Comparison of ENCODE assay signal across 17 cellular contexts in genomic region chr11:74750598-74750997, GRCh38. TPM values are rescaled to one million over a fixed set of nuclear protein-coding genes. Genes with fewer than 3 reads are reported as not detected.
A peak's percentile ranks its signal among the peaks of the same experiment; 100 is the strongest.
DNase-seq lines count a peak whose midpoint lies in the region; ATAC-seq, FAIRE-seq and TF ChIP-seq lines count a peak whose summit lies in the region.
"Not testable (repeated sequence)": the region's sequence is repeated elsewhere in the genome, so short reads cannot be mapped to it uniquely, and the experiment has no call there.
"Had no signal": no experiment of that assay in that cellular context is flagged by ENCODE, and none has a peak within 500 bp of the region (broad histone marks: within the 10 kb centered on the region; RNA-seq: fewer than 3 reads in every experiment).

No MANE protein-coding gene starts in this region.

- peaks cover 51 to 74% (median 62%) of the 10 kb centered on the region in 3 donors for H3K4me1 Mint-ChIP-seq in CD8-positive, alpha-beta memory T cell
- H3K4me1 Mint-ChIP-seq in T-helper 1 cell treated with Interleukin-12 subunit alpha and Interleukin-12 subunit beta and Interleukin-4 antibody, amounts not matched to agents 30 μg/mL and 1 μg/mL, for 36 hours (ENCODE audit: low read depth) = peaks cover 23% of the 10 kb centered on the region
- peaks cover 56% of the 10 kb centered on the region for H3K4me1 Mint-ChIP-seq in activated naive CD8-positive, alpha-beta T cell (ENCODE audit: low read depth)
- H3K4me1 Mint-ChIP-seq in endodermal cell = peaks cover 50% of the 10 kb centered on the region

- H3K79me2 ChIP-seq in Karpas-422 (ENCODE audit: low read length) = peaks cover 64% of the 10 kb centered on the region
- H3K79me2 ChIP-seq in HepG2 (ENCODE audit: insufficient read depth, low read length) = peaks cover 57% of the 10 kb centered on the region

- not testable (repeated sequence) for H3K9ac ChIP-seq in Karpas-422 (ENCODE audit: low read length); endodermal cell (ENCODE audit: extremely low read depth, low read length, poor library complexity, severe bottlenecking); HepG2 (ENCODE audit: insufficient read depth, low read depth, low read length)

- H4K20me1 ChIP-seq in Karpas-422 (ENCODE audit: insufficient read depth, low read depth, low read length) = not testable (repeated sequence)
- peaks cover 23% of the 10 kb centered on the region for H4K20me1 ChIP-seq in HepG2 (ENCODE audit: insufficient read depth, low read length)

- not testable (repeated sequence) for H3K9me3 ChIP-seq in CD8-positive, alpha-beta memory T cell (ENCODE audit: low read length); Karpas-422 (ENCODE audit: low read length); endodermal cell (ENCODE audit: control insufficient read depth, low read length); HepG2 (ENCODE audit: low read length); neuron (ENCODE audit: low read length)

- TF ChIP-seq CTCF in endodermal cell (conservative IDR thresholded peaks at IDR 0.05); HepG2 (CRISPR knock-in tag; IDR thresholded peaks at IDR 0.05): not testable (repeated sequence)

- not testable (repeated sequence) for TF ChIP-seq POLR2A in HepG2 (IDR thresholded peaks at IDR 0.05; ENCODE audit: insufficient read depth in 1 of 2, low read depth in 2 of 2, low read length in 2 of 2)

- peak overlapping the region in 2 of 8 donors; percentile 10 to 57 for H3K27ac Mint-ChIP-seq in CD8-positive, alpha-beta memory T cell
- H3K27ac Mint-ChIP-seq in T-helper 1 cell treated with Interleukin-12 subunit alpha and Interleukin-12 subunit beta and Interleukin-4 antibody, amounts not matched to agents 30 μg/mL and 1 μg/mL, for 36 hours; activated naive CD8-positive, alpha-beta T cell; endodermal cell: not testable (repeated sequence)

- not testable (repeated sequence) for H3K27me3 ChIP-seq in CD8-positive, alpha-beta memory T cell (ENCODE audit: insufficient read depth, low read length, poor library complexity, severe bottlenecking); Karpas-422 (ENCODE audit: low read length); endodermal cell (ENCODE audit: control insufficient read depth, insufficient read depth, low read length, poor library complexity, severe bottlenecking); HepG2 (ENCODE audit: control insufficient read depth in 1 of 2, insufficient read depth in 2 of 2, low read length in 2 of 2); neuron (ENCODE audit: insufficient read depth, low read length)

- not testable (repeated sequence) for FAIRE-seq in HepG2 (lab: Jason Lieb, UNC)

- intact Hi-C loops in HepG2 (cut with micrococcal nuclease; ENCODE audit: unreplicated experiment) = not testable (repeated sequence)

- TF ChIP-seq RAD21 in HepG2 (CRISPR knock-in tag; IDR thresholded peaks at IDR 0.05) = not testable (repeated sequence)

- not testable (repeated sequence) for TF ChIP-seq EP300 in HepG2 (IDR thresholded peaks at IDR 0.05; ENCODE audit: low read depth in 2 of 2, low read length in 2 of 2); HepG2 (CRISPR knock-in tag; IDR thresholded peaks at IDR 0.05; ENCODE audit: borderline replicate concordance)

- CTCF ChIA-PET in CD8-positive, alpha-beta memory T cell (lab: Charles Lee); HepG2 (lab: Yijun Ruan, JAX; ENCODE audit: low intra/inter-chr PET ratio, low total read pairs): not testable (repeated sequence)

- not testable (repeated sequence) for H3K4me3 ChIP-seq in CD8-positive, alpha-beta memory T cell (ENCODE audit: low read length)
- H3K4me3 ChIP-seq in Karpas-422 (ENCODE audit: low read length) (peak overlapping the region; percentile 80; the same call in 1 of the 2 replicates), endodermal cell (ENCODE audit: low read length) (peak overlapping the region; percentile 94), HepG2 (replicated peaks in 1 of 3; ENCODE audit: insufficient read depth in 1 of 3, low read depth in 2 of 3, low read length in 3 of 3) (0 out of 6 replicates have a peak overlapping the region, but pooled peaks of 1 of the 3 experiments have one; percentile 78), neuron (ENCODE audit: low read length) (peak overlapping the region; percentile 86)

- not testable (repeated sequence) for H3K36me3 Mint-ChIP-seq in CD8-positive, alpha-beta memory T cell; T-helper 1 cell treated with Interleukin-12 subunit alpha and Interleukin-12 subunit beta and Interleukin-4 antibody, amounts not matched to agents 30 μg/mL and 1 μg/mL, for 36 hours (ENCODE audit: low read depth); activated naive CD8-positive, alpha-beta T cell; endodermal cell (ENCODE audit: low read depth)

- H3K4me2 ChIP-seq in Karpas-422 (ENCODE audit: low read depth, low read length, poor library complexity, severe bottlenecking) (peak overlapping the region; percentile 89), HepG2 (ENCODE audit: low read depth, low read length) (peak overlapping the region; percentile 93)

- not testable (repeated sequence) for H3K9me3 Mint-ChIP-seq in CD8-positive, alpha-beta memory T cell; T-helper 1 cell treated with Interleukin-12 subunit alpha and Interleukin-12 subunit beta and Interleukin-4 antibody, amounts not matched to agents 30 μg/mL and 1 μg/mL, for 36 hours; activated naive CD8-positive, alpha-beta T cell (ENCODE audit: low read depth); endodermal cell

- peaks cover 27% of the 10 kb centered on the region for H3K4me1 ChIP-seq in CD8-positive, alpha-beta memory T cell (ENCODE audit: insufficient read depth, low read length)
- H3K4me1 ChIP-seq in Karpas-422 (ENCODE audit: low read length) (peaks cover 31% of the 10 kb centered on the region), endodermal cell (ENCODE audit: control insufficient read depth, insufficient read depth, low read length) (peaks cover 14% of the 10 kb centered on the region), HepG2 (ENCODE audit: insufficient read depth, low read length) (peaks cover 67% of the 10 kb centered on the region), neuron (ENCODE audit: insufficient read depth, low read length) (peaks cover 15% of the 10 kb centered on the region)

- in situ Hi-C loops in HepG2 (cut with HindIII; ENCODE audit: extremely low pct_ligation_motif_present, low pct_unique_long_range_greater_than_20kb) = not testable (repeated sequence)

- H3K36me3 ChIP-seq in CD8-positive, alpha-beta memory T cell (ENCODE audit: insufficient read depth, low read length); endodermal cell (ENCODE audit: control insufficient read depth, insufficient read depth, low read length); HepG2 (replicated peaks in 1 of 2; ENCODE audit: control insufficient read depth in 1 of 2, insufficient read depth in 2 of 2, low read length in 2 of 2); neuron (ENCODE audit: insufficient read depth, low read length): not testable (repeated sequence)
- H3K36me3 ChIP-seq in Karpas-422 (ENCODE audit: insufficient read depth, low read length) = peaks cover 21% of the 10 kb centered on the region

- POLR2A ChIA-PET in CD8-positive, alpha-beta memory T cell (lab: Charles Lee) = not testable (repeated sequence)
- POLR2A ChIA-PET in HepG2 (lab: Yijun Ruan, JAX) = interaction anchor here (0.8 kb wide), 1 partner anchor 17 kb away, joined by 3 read pairs; no protein-coding TSS in a partner anchor

- 90 to 95% methylated on average over 5 to 14 of the region's 14 CpGs for WGBS in endodermal cell (ENCODE audit: insufficient coverage in 1 of 2, insufficient read length in 1 of 2), 2 experiments
- WGBS in HepG2 (ENCODE audit: low lambda C conversion rate) = 97% methylated on average over 14 of the region's 14 CpGs

- not testable (repeated sequence) for H3K27ac ChIP-seq in CD8-positive, alpha-beta memory T cell (ENCODE audit: low read depth, low read length); Karpas-422 (ENCODE audit: low read length); endodermal cell (ENCODE audit: low read depth, low read length); HepG2 (ENCODE audit: extremely low read length, insufficient read depth, low read length)

- peak overlapping the region; percentile 46 to 99 (median 95) for H3K4me3 Mint-ChIP-seq in CD8-positive, alpha-beta memory T cell
- H3K4me3 Mint-ChIP-seq in T-helper 1 cell treated with Interleukin-12 subunit alpha and Interleukin-12 subunit beta and Interleukin-4 antibody, amounts not matched to agents 30 μg/mL and 1 μg/mL, for 36 hours = peak overlapping the region; percentile 85
- H3K4me3 Mint-ChIP-seq in activated naive CD8-positive, alpha-beta T cell = peak overlapping the region; percentile 95
- H3K4me3 Mint-ChIP-seq in endodermal cell = peak overlapping the region; percentile 79

- BruUV-seq in HepG2 (replicated peaks; lab: Mats Ljungman, UMichigan) = not testable (repeated sequence)

- not testable (repeated sequence) for DNase-seq in CD8-positive, alpha-beta memory T cell; Karpas-422; endodermal cell; HepG2 (ENCODE audit: low spot score)

- ATAC-seq in HepG2 = not testable (repeated sequence)

- H3K9me2 ChIP-seq in Karpas-422 (replicated peaks; ENCODE audit: insufficient read depth, low read length) = not testable (repeated sequence)

- not testable (repeated sequence) for H3K27me3 Mint-ChIP-seq in CD8-positive, alpha-beta memory T cell; T-helper 1 cell treated with Interleukin-12 subunit alpha and Interleukin-12 subunit beta and Interleukin-4 antibody, amounts not matched to agents 30 μg/mL and 1 μg/mL, for 36 hours (ENCODE audit: low read depth); activated naive CD8-positive, alpha-beta T cell; endodermal cell (ENCODE audit: insufficient read depth)

- H2AFZ ChIP-seq in Karpas-422 (ENCODE audit: low read length); HepG2 (ENCODE audit: low read length); neuron (ENCODE audit: low read depth, low read length): not testable (repeated sequence)

RNA-seq across cellular contexts. Expression of gene RNF169, which starts 1.9 kb away (rescaled TPM):
- total RNA-seq in CD8-positive, alpha-beta memory T cell = 10 to 100 TPM; 13.4 to 13.6 TPM
- polyA plus RNA-seq in CD8-positive, alpha-beta memory T cell = 2.3 TPM
- 18.8 and 47.0 TPM in 2 replicates for total RNA-seq in Karpas-422 (2014; rRNA removed; shearing (Covaris generic); ENCODE audit: low replicate concordance)
- 10 to 100 TPM; 18.3 to 23.6 TPM for total RNA-seq in endodermal cell
- polyA plus RNA-seq in endodermal cell (2013, experiment 1 of 2) = 12.1 TPM
- polyA plus RNA-seq in endodermal cell (2013, experiment 2 of 2) = 13.4 TPM
- 14.2 and 17.0 TPM in 2 replicates for total RNA-seq in HepG2 (2016; rRNA removed; fragmentation: Illumina TruSeq; extraction: Trizol)
- total RNA-seq in HepG2 (2016; cell fraction: cytosol; rRNA removed; fragmentation: Illumina TruSeq; extraction: Trizol; ENCODE audit: low read depth) = 1.6 and 1.9 TPM in 2 replicates
- 14.0 and 15.8 TPM in 2 replicates for total RNA-seq in HepG2 (2016; cell fraction: insoluble cytoplasmic fraction; rRNA removed; fragmentation: Illumina TruSeq; extraction: Trizol)
- 6.1 and 6.8 TPM in 2 replicates for total RNA-seq in HepG2 (2016; cell fraction: membrane; rRNA removed; fragmentation: Illumina TruSeq; extraction: Trizol)
- 19.7 and 21.7 TPM in 2 replicates for total RNA-seq in HepG2 (2016; cell fraction: nucleus; rRNA removed; fragmentation: Illumina TruSeq; extraction: Trizol)
- polyA plus RNA-seq in HepG2 (2011; rRNA removed) = 4.8 and 5.3 TPM in 2 replicates
- polyA plus RNA-seq in HepG2 (2011; cell fraction: cytosol; rRNA removed) = 2.3 and 3.3 TPM in 2 replicates
- 6.3 and 7.5 TPM in 2 replicates for polyA plus RNA-seq in HepG2 (2011; cell fraction: nucleus; rRNA removed)
- 5.4 and 6.4 TPM in 2 replicates for polyA plus RNA-seq in HepG2 (2012)
- 0.20 and 0.22 TPM in 2 replicates for polyA plus RNA-seq in HepG2 (2016; cell fraction: cytosol; fragmentation: Illumina TruSeq; extraction: Trizol; ENCODE audit: low read depth)
- 6.0 and 6.8 TPM in 2 replicates for polyA plus RNA-seq in HepG2 (2016; cell fraction: insoluble cytoplasmic fraction; fragmentation: Illumina TruSeq; extraction: Trizol; ENCODE audit: low read depth)
- 0.93 and 1.1 TPM in 2 replicates for polyA plus RNA-seq in HepG2 (2016; cell fraction: membrane; fragmentation: Illumina TruSeq; extraction: Trizol; ENCODE audit: low read depth)
- 13.1 and 13.4 TPM in 2 replicates for polyA plus RNA-seq in HepG2 (2016; cell fraction: nucleus; fragmentation: Illumina TruSeq; extraction: Trizol; ENCODE audit: insufficient read depth, low read depth)
- polyA minus RNA-seq in HepG2 (2011; rRNA and poly(A)+ RNA removed; ENCODE audit: low replicate concordance) = 15.7 and 33.2 TPM in 2 replicates
- polyA minus RNA-seq in HepG2 (2011; cell fraction: cytosol; rRNA and poly(A)+ RNA removed) = 12.7 and 13.5 TPM in 2 replicates
- polyA minus RNA-seq in HepG2 (2011; cell fraction: nucleus; rRNA and poly(A)+ RNA removed) = 43.4 and 50.1 TPM in 2 replicates

RNA-seq across cellular contexts. Expression of gene CHRDL2, which starts 19.4 kb away (rescaled TPM):
- not detected for total RNA-seq in CD8-positive, alpha-beta memory T cell
- not detected for polyA plus RNA-seq in CD8-positive, alpha-beta memory T cell
- total RNA-seq in Karpas-422 (2014; rRNA removed; shearing (Covaris generic); ENCODE audit: low replicate concordance) = not detected in 2 replicates
- total RNA-seq in endodermal cell = 1 to 10 TPM in 1 of 2 donors, under 1 TPM in 1; 0.44 to 1.2 TPM
- polyA plus RNA-seq in endodermal cell (2013, experiment 1 of 2) = 0.53 TPM
- polyA plus RNA-seq in endodermal cell (2013, experiment 2 of 2) = 0.33 TPM
- not detected in 2 replicates for total RNA-seq in HepG2 (2016; rRNA removed; fragmentation: Illumina TruSeq; extraction: Trizol)
- not detected in 2 replicates for total RNA-seq in HepG2 (2016; cell fraction: cytosol; rRNA removed; fragmentation: Illumina TruSeq; extraction: Trizol; ENCODE audit: low read depth)
- not detected in 2 replicates for total RNA-seq in HepG2 (2016; cell fraction: insoluble cytoplasmic fraction; rRNA removed; fragmentation: Illumina TruSeq; extraction: Trizol)
- not detected in 2 replicates for total RNA-seq in HepG2 (2016; cell fraction: membrane; rRNA removed; fragmentation: Illumina TruSeq; extraction: Trizol)
- not detected in 2 replicates for total RNA-seq in HepG2 (2016; cell fraction: nucleus; rRNA removed; fragmentation: Illumina TruSeq; extraction: Trizol)
- 0.04 TPM in 1 of 2 replicates, not detected in the other for polyA plus RNA-seq in HepG2 (2011; rRNA removed)
- 0.07 TPM in 1 of 2 replicates, not detected in the other for polyA plus RNA-seq in HepG2 (2011; cell fraction: cytosol; rRNA removed)
- 0.16 and 0.34 TPM in 2 replicates for polyA plus RNA-seq in HepG2 (2011; cell fraction: nucleus; rRNA removed)
- polyA plus RNA-seq in HepG2 (2012) = 0.17 and 1.2 TPM in 2 replicates
- 0.20 and 0.28 TPM in 2 replicates for polyA plus RNA-seq in HepG2 (2016; cell fraction: cytosol; fragmentation: Illumina TruSeq; extraction: Trizol; ENCODE audit: low read depth)
- polyA plus RNA-seq in HepG2 (2016; cell fraction: insoluble cytoplasmic fraction; fragmentation: Illumina TruSeq; extraction: Trizol; ENCODE audit: low read depth) = 0.41 TPM in 1 of 2 replicates, not detected in the other
- polyA plus RNA-seq in HepG2 (2016; cell fraction: membrane; fragmentation: Illumina TruSeq; extraction: Trizol; ENCODE audit: low read depth) = 0.17 TPM in 1 of 2 replicates, not detected in the other
- polyA plus RNA-seq in HepG2 (2016; cell fraction: nucleus; fragmentation: Illumina TruSeq; extraction: Trizol; ENCODE audit: insufficient read depth, low read depth) = 0.27 and 0.37 TPM in 2 replicates
- polyA minus RNA-seq in HepG2 (2011; rRNA and poly(A)+ RNA removed; ENCODE audit: low replicate concordance) = 0.20 and 1.1 TPM in 2 replicates
- not detected in 2 replicates for polyA minus RNA-seq in HepG2 (2011; cell fraction: cytosol; rRNA and poly(A)+ RNA removed)
- not detected in 2 replicates for polyA minus RNA-seq in HepG2 (2011; cell fraction: nucleus; rRNA and poly(A)+ RNA removed)
- total RNA-seq: activated CD8-positive, alpha-beta T cell treated with anti-CD3 and anti-CD28 coated beads for 36 hours; body of pancreas; cerebellum; foreskin keratinocyte; lung microvascular endothelial cell; osteocyte; renal cortical epithelial cell; RPMI7951; SJCRH30; tibial nerve had no signal
- polyA plus RNA-seq: foreskin keratinocyte had no signal
